21 cellular contexts compared by ENCODE assay signal in the genomic region with DNA sequence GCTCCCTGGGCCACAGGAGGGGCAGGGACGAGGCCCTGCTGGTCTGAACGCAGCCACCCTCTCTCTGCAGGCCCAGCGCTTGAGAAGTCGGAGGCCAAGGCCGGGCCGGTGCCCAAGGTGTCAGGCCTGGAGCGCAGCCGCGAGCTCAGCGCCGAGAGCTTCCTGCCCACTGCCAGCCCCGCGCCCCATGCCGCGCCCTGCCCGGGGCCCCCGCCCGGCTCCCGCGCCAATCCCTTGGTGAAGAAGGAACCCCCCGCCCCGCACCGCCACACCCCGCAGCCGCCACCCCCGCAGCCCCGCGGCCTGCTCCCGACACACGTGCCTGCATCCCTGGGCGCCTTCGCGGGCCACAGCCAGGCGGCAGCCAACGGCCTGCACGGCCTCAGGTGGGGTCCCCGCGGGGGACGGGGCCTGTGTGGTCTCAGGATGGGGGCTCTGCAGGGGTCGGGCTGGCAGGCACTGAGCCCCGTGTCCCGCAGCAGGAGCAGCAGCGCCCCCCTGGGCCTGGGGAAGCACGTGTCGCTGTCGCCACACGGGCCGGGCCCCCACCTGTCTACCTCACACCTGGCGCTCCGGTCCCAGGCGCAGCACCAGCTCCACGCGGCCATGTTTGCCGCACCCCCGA. TPM values are rescaled to one million over a fixed set of nuclear protein-coding genes. Genes with fewer than 3 reads are reported as not detected.
DNase-seq lines count a peak whose midpoint lies in the region; ATAC-seq, FAIRE-seq and TF ChIP-seq lines count a peak whose summit lies in the region.
"Had no signal": no experiment of that assay in that cellular context is flagged by ENCODE, and none has a peak within 500 bp of the region (broad histone marks: within the 10 kb centered on the region; RNA-seq: fewer than 3 reads in every experiment).

No MANE protein-coding gene starts in this region.

- no peak overlapping the region for H3K4me2 ChIP-seq in BLaER1 treated with 17β-estradiol and CSF1 and Interleukin-3, amounts not matched to agents 10 nM and 100 nM
- H3K4me2 ChIP-seq in GM23338 (no peak overlapping the region), H1 (ENCODE audit: insufficient read depth in 1 of 2, low read depth in 2 of 2, low read length in 2 of 2) (no peak overlapping the region)

- H4K8ac ChIP-seq in H1 (ENCODE audit: extremely low read depth, insufficient read depth, low read length), result peak overlapping the region; percentile 35; the same call in 1 of the 2 replicates

- peaks cover 35 to 99% (median 97%) of the 10 kb centered on the region in 11 experiments; a peak in 21 of 22 replicates for H4K20me1 ChIP-seq in BLaER1 treated with 17β-estradiol and CSF1 and Interleukin-3, amounts not matched to agents 10 nM and 100 nM
- H4K20me1 ChIP-seq in GM23338 (replicated peaks; ENCODE audit: insufficient read depth) (peaks cover 30% of the 10 kb centered on the region), H1 (replicated peaks in 1 of 2; ENCODE audit: control insufficient read depth in 1 of 2, insufficient read depth in 2 of 2, low read length in 2 of 2) (peaks cover 31 to 52% of the 10 kb centered on the region in 2 experiments)

- no peaks in the 10 kb centered on the region for H3F3A ChIP-seq in GM23338 (replicated peaks; ENCODE audit: low read depth)

- H3K27ac ChIP-seq in BLaER1 treated with 17β-estradiol and CSF1 and Interleukin-3, amounts not matched to agents 10 nM and 100 nM, result peak overlapping the region in 8 of 11 experiments; percentile 10 to 70 (median 54); a peak in 8 of 22 replicates
- H3K27ac ChIP-seq in GM23338 (ENCODE audit: low read depth) (no peak overlapping the region), H1 (ENCODE audit: low read depth, low read length) (no peak overlapping the region)
- H3K27ac ChIP-seq: GM23248 had no signal

- no peaks in the 10 kb centered on the region for H3K23me2 ChIP-seq in H1 (ENCODE audit: low read depth, low read length)

- H3K79me2 ChIP-seq in GM23338 (replicated peaks; ENCODE audit: insufficient read depth) (peaks cover 19% of the 10 kb centered on the region), H1 (ENCODE audit: control insufficient read depth in 1 of 2, insufficient read depth in 2 of 2, low read length in 2 of 2) (peaks cover 5 to 16% of the 10 kb centered on the region in 2 experiments; a peak in 3 of 4 replicates)

- H2BK20ac ChIP-seq in H1 (ENCODE audit: low read length), result no peak overlapping the region

- no peak overlapping the region for H3K23ac ChIP-seq in H1 (ENCODE audit: insufficient read length)

- TF ChIP-seq RAD21 in H1 (IDR thresholded peaks at IDR 0.05 in 1 of 2, conservative IDR thresholded peaks at IDR 0.05 in 1 of 2; ENCODE audit: low read depth in 2 of 2, low read length in 2 of 2), result no peak

- H2BK120ac ChIP-seq in H1 (replicated peaks; ENCODE audit: low read depth, low read length), result no peak overlapping the region

- H2BK15ac ChIP-seq in H1 (ENCODE audit: low read length), result no peak overlapping the region

- H2BK5ac ChIP-seq in H1 (ENCODE audit: low read depth, low read length), result no peak overlapping the region

- no peaks in the 10 kb centered on the region for H3K27me3 ChIP-seq in BLaER1 treated with 17β-estradiol and CSF1 and Interleukin-3, amounts not matched to agents 10 nM and 100 nM
- H3K27me3 ChIP-seq in GM23338 (ENCODE audit: insufficient read depth) (no peaks in the 10 kb centered on the region), H1 (replicated peaks in 1 of 4; ENCODE audit: control insufficient read depth in 3 of 4, extremely low read depth in 1 of 4, insufficient read depth in 3 of 4, low read length in 3 of 4) (peaks cover 0 to 5% (median 1%) of the 10 kb centered on the region in 4 experiments; a peak in 3 of 7 replicates)

- TF ChIP-seq CTCF in GM23338 (conservative IDR thresholded peaks at IDR 0.05; ENCODE audit: low read depth in 2 of 2) (no peak), H1 (IDR thresholded peaks at IDR 0.05; ENCODE audit: control extremely low read depth in 1 of 3, insufficient read depth in 1 of 3, low read depth in 1 of 3, low read length in 3 of 3) (no peak), D721Med (IDR thresholded peaks at IDR 0.05; ENCODE audit: insufficient read depth, missing control alignments) (no peak)

- no peak overlapping the region for H2AFZ ChIP-seq in GM23338
- no peak overlapping the region for H2AFZ ChIP-seq in H1 (ENCODE audit: low read length)
- H2AFZ ChIP-seq: GM23248 had no signal

- ATAC-seq in GM23338, result peak; percentile 13
- ATAC-seq: GM12878 had no signal

- H3K9me3 ChIP-seq in BLaER1 treated with 17β-estradiol and CSF1 and Interleukin-3, amounts not matched to agents 10 nM and 100 nM (replicated peaks in 1 of 11), result no peaks in the 10 kb centered on the region
- H3K9me3 ChIP-seq in H1 (ENCODE audit: insufficient read depth in 2 of 2, low read depth in 1 of 2, low read length in 1 of 2), result no peaks in the 10 kb centered on the region
- H3K9me3 ChIP-seq: HAP-1 had no signal

- POLR2A ChIA-PET in H1 (lab: Charles Lee; ENCODE audit: partially characterized antibody), result interaction anchor here (0.6 to 8.7 kb wide), 4 partner anchors 9 to 233 kb away, joined by 3 to 60 read pairs (median 4); no protein-coding TSS in a partner anchor

- DNase-seq in GM23338 (ENCODE audit: low spot score), result no peak
- no peak for DNase-seq in H1 (ENCODE audit: low read depth in 1 of 2, low spot score in 2 of 2)
- DNase-seq in NCI-H1694 (lab: John Stamatoyannopoulos, UW), result no peak
- DNase-seq in NCI-H1436 (lab: John Stamatoyannopoulos, UW), result no peak
- DNase-seq in D721Med (ENCODE audit: insufficient read length, low spot score), result no peak
- DNase-seq: CD4-positive, alpha-beta T cell; CD8-positive, alpha-beta memory T cell; DMS 273 treated with DMSO at 0.1 percent for 48 hours; DMS79; EL; GDM1; GM23248 had no signal

- peaks cover 60 to 96% (median 94%) of the 10 kb centered on the region in 11 experiments for H3K36me3 ChIP-seq in BLaER1 treated with 17β-estradiol and CSF1 and Interleukin-3, amounts not matched to agents 10 nM and 100 nM
- H3K36me3 ChIP-seq in GM23338 (ENCODE audit: insufficient read depth) (no peaks in the 10 kb centered on the region; the same call in 1 of the 2 replicates), H1 (ENCODE audit: control insufficient read depth in 2 of 4, insufficient read depth in 4 of 4, low read length in 3 of 4) (peaks cover 2 to 57% (median 17%) of the 10 kb centered on the region in 4 experiments; a peak in 5 of 8 replicates)

- no peaks in the 10 kb centered on the region for H3K9me3 Mint-ChIP-seq in GM23338
- H3K9me3 Mint-ChIP-seq: CD14-positive monocyte; CD4-positive, alpha-beta T cell; CD8-positive, alpha-beta memory T cell had no signal

- FAIRE-seq in H1 (lab: Jason Lieb, UNC), result no peak
- FAIRE-seq in D721Med (lab: Jason Lieb, UNC), result no peak
- FAIRE-seq: GM12878, GM19239, H54 had no signal

- H3K79me1 ChIP-seq in H1 (ENCODE audit: low read depth, low read length), result peaks cover 21% of the 10 kb centered on the region

- no peak overlapping the region for H2AK5ac ChIP-seq in H1 (ENCODE audit: low read depth, low read length)

- TF ChIP-seq EP300 in H1 (IDR thresholded peaks at IDR 0.05; ENCODE audit: borderline replicate concordance in 1 of 2, low read depth in 2 of 2, low read length in 2 of 2), result no peak

- no peak overlapping the region for H2BK12ac ChIP-seq in H1 (ENCODE audit: low read depth, low read length)

- no peak overlapping the region for H3K56ac ChIP-seq in H1 (replicated peaks; ENCODE audit: insufficient read length, low read depth, low read length)

- peaks cover 10 to 48% (median 40%) of the 10 kb centered on the region in 10 experiments for H3K4me1 ChIP-seq in BLaER1 treated with 17β-estradiol and CSF1 and Interleukin-3, amounts not matched to agents 10 nM and 100 nM
- no peaks in the 10 kb centered on the region for H3K4me1 ChIP-seq in GM23338 (ENCODE audit: insufficient read depth)
- H3K4me1 ChIP-seq in H1 (replicated peaks in 1 of 4; ENCODE audit: control insufficient read depth in 3 of 4, insufficient read depth in 4 of 4, low read length in 3 of 4), result no peaks in the 10 kb centered on the region
- H3K4me1 ChIP-seq: HAP-1 had no signal

- no peak overlapping the region for H3K4ac ChIP-seq in H1 (replicated peaks; ENCODE audit: insufficient read length, low read depth, low read length)

- no peak overlapping the region for H3K14ac ChIP-seq in H1 (ENCODE audit: insufficient read length)

- H3K4me3 ChIP-seq in BLaER1 treated with 17β-estradiol and CSF1 and Interleukin-3, amounts not matched to agents 10 nM and 100 nM, result no peak overlapping the region
- H3K4me3 ChIP-seq in GM23338 (no peak overlapping the region), H1 (ENCODE audit: extremely low read depth in 1 of 4, insufficient read depth in 2 of 4, low read depth in 3 of 4, low read length in 4 of 4) (no peak overlapping the region)
- H3K4me3 ChIP-seq: GM12878, GM23248, HAP-1 had no signal

- H3K4me1 Mint-ChIP-seq in GM23338, result no peaks in the 10 kb centered on the region
- H3K4me1 Mint-ChIP-seq: CD14-positive monocyte had no signal

- H3K36me3 Mint-ChIP-seq in GM23338 (ENCODE audit: low read depth), result peaks cover 15% of the 10 kb centered on the region; the same call in 2 of the 3 replicates

- no peak overlapping the region for H3K4me3 Mint-ChIP-seq in GM23338
- H3K4me3 Mint-ChIP-seq: CD14-positive monocyte; CD4-positive, alpha-beta T cell; CD8-positive, alpha-beta memory T cell had no signal

- H4K91ac ChIP-seq in H1 (replicated peaks; ENCODE audit: insufficient read length, low read length), result no peak overlapping the region

- CTCF ChIA-PET in H1 (lab: Charles Lee; ENCODE audit: partially characterized antibody), result interaction anchor here (0.9 to 2.1 kb wide), 5 partner anchors 9 to 155 kb away, joined by 3 to 8 read pairs (median 6); no protein-coding TSS in a partner anchor

- no peaks in the 10 kb centered on the region for H3K9me2 ChIP-seq in GM23338 (ENCODE audit: insufficient read depth)

- H3K9ac ChIP-seq in BLaER1 treated with 17β-estradiol and CSF1 and Interleukin-3, amounts not matched to agents 10 nM and 100 nM, result peak overlapping the region in 5 of 11 experiments; percentile 42 to 64 (median 56); a peak in 1 of 22 replicates
- no peak overlapping the region for H3K9ac ChIP-seq in H1 (replicated peaks in 1 of 4; ENCODE audit: extremely low read depth in 1 of 4, low read depth in 3 of 4, low read length in 3 of 4)
- H3K9ac ChIP-seq: GM23248 had no signal

- H3K27ac Mint-ChIP-seq in GM23338, result no peak overlapping the region
- H3K27ac Mint-ChIP-seq: CD14-positive monocyte; CD4-positive, alpha-beta T cell had no signal

- H3K18ac ChIP-seq in H1 (ENCODE audit: extremely low read depth, low read length), result no peak overlapping the region

- no peak for TF ChIP-seq POLR2A in H1 (IDR thresholded peaks at IDR 0.05; ENCODE audit: control extremely low read depth in 1 of 2, low read depth in 2 of 2, low read length in 2 of 2)

- 94% methylated on average over 36 of the region's 55 CpGs; no CpG with 5 or more reads in 1 of the 2 experiments for WGBS in H1 (ENCODE audit: extremely low coverage in 1 of 2, insufficient coverage in 1 of 2, insufficient read length in 1 of 2, insufficient replicate concordance in 2 of 2, low coverage in 1 of 2, low lambda C conversion rate in 2 of 2, missing lambda C conversion rate in 1 of 2), 2 experiments

- H4K5ac ChIP-seq in H1 (ENCODE audit: insufficient read length, low read depth, low read length), result no peak overlapping the region

- peaks cover 10% of the 10 kb centered on the region for H3K27me3 Mint-ChIP-seq in GM23338 (ENCODE audit: insufficient read depth, low read depth, poor library complexity)
- H3K27me3 Mint-ChIP-seq: CD4-positive, alpha-beta T cell; CD8-positive, alpha-beta memory T cell had no signal

RNA-seq across cellular contexts. Expression of a gene that starts 40.4 kb away (rescaled TPM):
- total RNA-seq in GM23338 (2014; rRNA removed; shearing (Covaris generic)), result 1.7 TPM in 1 of 2 replicates, not detected in the other
- polyA plus RNA-seq in GM23338 (2016; fragmentation: Nextera tagmentation; extraction: Ambion mirVana), result not detected in 2 replicates
- total RNA-seq in H1 (2021; fragmentation: NEBNext Ultra II Directional; extraction: Animal tissue kit (Norgen Biotek cat#: 25700)), result not detected in 2 replicates
- 0.42 TPM in 1 of 2 replicates, not detected in the other for polyA plus RNA-seq in H1 (2011; rRNA removed)
- polyA plus RNA-seq in H1 (2011; cell fraction: cytosol; rRNA removed), result 0.18 TPM
- 1.6 TPM for polyA plus RNA-seq in H1 (2011; cell fraction: nucleus; rRNA removed)
- not detected in 4 replicates for polyA plus RNA-seq in H1 (2012, experiment 1 of 2)
- polyA plus RNA-seq in H1 (2012, experiment 2 of 2), result not detected
- polyA plus RNA-seq in H1 (2013, experiment 1 of 2), result not detected
- 0.09 TPM for polyA plus RNA-seq in H1 (2013, experiment 2 of 2)
- polyA minus RNA-seq in H1 (2011; rRNA and poly(A)+ RNA removed), result not detected in 2 replicates
- polyA minus RNA-seq in H1 (2011; cell fraction: cytosol; rRNA and poly(A)+ RNA removed), result not detected
- not detected for polyA minus RNA-seq in H1 (2011; cell fraction: nucleus; rRNA and poly(A)+ RNA removed)
- total RNA-seq: A673; CD4-positive, alpha-beta T cell; CD8-positive, alpha-beta memory T cell; GM12878; GM23248 had no signal
- polyA plus RNA-seq: CD14-positive monocyte; CD8-positive, alpha-beta memory T cell; GM12878; GM23248 had no signal

RNA-seq across cellular contexts. Expression of a gene that starts 48.6 kb away (rescaled TPM):
- 1.7 and 3.0 TPM in 2 replicates for total RNA-seq in GM23338 (2014; rRNA removed; shearing (Covaris generic))
- polyA plus RNA-seq in GM23338 (2016; fragmentation: Nextera tagmentation; extraction: Ambion mirVana), result 1.1 and 2.3 TPM in 2 replicates
- total RNA-seq in H1 (2021; fragmentation: NEBNext Ultra II Directional; extraction: Animal tissue kit (Norgen Biotek cat#: 25700)), result 0.84 and 1.5 TPM in 2 replicates
- 2.2 and 6.3 TPM in 2 replicates for polyA plus RNA-seq in H1 (2011; rRNA removed)
- 4.0 TPM for polyA plus RNA-seq in H1 (2011; cell fraction: cytosol; rRNA removed)
- 40.4 TPM for polyA plus RNA-seq in H1 (2011; cell fraction: nucleus; rRNA removed)
- 2.0 to 3.0 TPM (median 2.5 TPM) in 4 replicates for polyA plus RNA-seq in H1 (2012, experiment 1 of 2)
- polyA plus RNA-seq in H1 (2012, experiment 2 of 2), result 1.5 TPM
- 1.9 TPM for polyA plus RNA-seq in H1 (2013, experiment 1 of 2)
- 1.7 TPM for polyA plus RNA-seq in H1 (2013, experiment 2 of 2)
- polyA minus RNA-seq in H1 (2011; rRNA and poly(A)+ RNA removed), result 0.50 and 0.54 TPM in 2 replicates
- polyA minus RNA-seq in H1 (2011; cell fraction: cytosol; rRNA and poly(A)+ RNA removed), result 0.59 TPM
- 2.2 TPM for polyA minus RNA-seq in H1 (2011; cell fraction: nucleus; rRNA and poly(A)+ RNA removed)
- total RNA-seq: A172; A673; CD4-positive, alpha-beta T cell; CD8-positive, alpha-beta memory T cell; GM12878; GM23248 had no signal
- polyA plus RNA-seq: BJ; CD14-positive monocyte; CD8-positive, alpha-beta memory T cell; GM12878; GM23248 had no signal

Comparison
In these comparisons a context has a peak if more than half of its experiments do, and no peak if none do; other contexts are left out.
1. H3K27ac ChIP-seq: peak in BLaER1 treated with 17β-estradiol and CSF1 and Interleukin-3, amounts not matched to agents 10 nM and 100 nM (8 of 11); none in GM23338 (single experiment) and H1 (single experiment).